11 cellular contexts compared by ENCODE assay signal in genomic region chr3:82329300-82329699, GRCh38.
DNase-seq lines count a peak whose midpoint lies in the region; ATAC-seq and TF ChIP-seq lines count a peak whose summit lies in the region.
"Had no signal": no experiment of that assay in that cellular context is flagged by ENCODE, and none has a peak within 500 bp of the region (broad histone marks: within the 10 kb centered on the region; RNA-seq: fewer than 3 reads in every experiment).

No MANE protein-coding gene starts in this region.

- TF ChIP-seq EP300 in neural cell (conservative IDR thresholded peaks at IDR 0.05; ENCODE audit: poor library complexity, severe bottlenecking): no peak

- no peaks in the 10 kb centered on the region for H3K36me3 ChIP-seq in DOHH2 (ENCODE audit: control insufficient read depth, low read length)
- no peaks in the 10 kb centered on the region for H3K36me3 ChIP-seq in body of pancreas (replicated peaks in 1 of 2; ENCODE audit: insufficient read depth in 1 of 2, low read depth in 2 of 2)
- H3K36me3 ChIP-seq in neural cell (ENCODE audit: insufficient read depth, low read length): no peaks in the 10 kb centered on the region
- H3K36me3 ChIP-seq: transverse colon had no signal

- no peaks in the 10 kb centered on the region for H3K9me3 Mint-ChIP-seq in activated CD4-positive, alpha-beta T cell treated with anti-CD3 and anti-CD28 coated beads, Interleukin-2, amount 10 ng/mL, durations not matched to agents 7 days and 5 days

- no peak overlapping the region for H3K9ac ChIP-seq in neural cell (ENCODE audit: low read length)

- no peaks in the 10 kb centered on the region for H3K36me3 Mint-ChIP-seq in activated CD4-positive, alpha-beta T cell treated with anti-CD3 and anti-CD28 coated beads, Interleukin-2, amount 10 ng/mL, durations not matched to agents 7 days and 5 days (ENCODE audit: low read depth)

- H3K27ac Mint-ChIP-seq in activated CD4-positive, alpha-beta T cell treated with anti-CD3 and anti-CD28 coated beads, Interleukin-2, amount 10 ng/mL, durations not matched to agents 7 days and 5 days: no peak overlapping the region

- H4K20me1 ChIP-seq in DOHH2 (ENCODE audit: control insufficient read depth, insufficient read depth, low read depth, low read length) (no peaks in the 10 kb centered on the region), neural cell (ENCODE audit: insufficient read depth) (no peaks in the 10 kb centered on the region)

- H3K4me3 ChIP-seq in DOHH2 (ENCODE audit: low read length) (no peak overlapping the region), HL-60 (replicated peaks; ENCODE audit: insufficient read depth, low read length) (no peak overlapping the region), body of pancreas (no peak overlapping the region), neural cell (ENCODE audit: low read length) (no peak overlapping the region), coronary artery (no peak overlapping the region)
- H3K4me3 ChIP-seq: transverse colon had no signal

- no peaks in the 10 kb centered on the region for H3K4me1 ChIP-seq in DOHH2 (ENCODE audit: control insufficient read depth, low read length)
- no peaks in the 10 kb centered on the region for H3K4me1 ChIP-seq in body of pancreas
- H3K4me1 ChIP-seq: transverse colon had no signal

- H3F3A ChIP-seq in DOHH2 (ENCODE audit: control insufficient read depth, insufficient read depth) (no peaks in the 10 kb centered on the region), neural cell (ENCODE audit: insufficient read depth, low read length, poor library complexity, severe bottlenecking) (no peaks in the 10 kb centered on the region)

- H3K4me2 ChIP-seq in DOHH2 (ENCODE audit: low read length): no peak overlapping the region
- no peak overlapping the region for H3K4me2 ChIP-seq in neural cell (ENCODE audit: low read length)

- 59 to 70% methylated on average over 2 of the region's 2 CpGs for WGBS in body of pancreas, 2 donors

- TF ChIP-seq CTCF in DOHH2 (IDR thresholded peaks at IDR 0.05; ENCODE audit: low read depth, low read length, poor library complexity, severe bottlenecking) (peak; percentile 26), HL-60 (IDR thresholded peaks at IDR 0.05; ENCODE audit: insufficient read depth, low read length) (peak; percentile 3), body of pancreas (IDR thresholded peaks at IDR 0.05) (peak in 5 of 7 experiments; percentile 12 to 56 (median 22)), neural cell (IDR thresholded peaks at IDR 0.05; ENCODE audit: poor library complexity, severe bottlenecking) (peak; percentile 29), coronary artery (IDR thresholded peaks at IDR 0.05) (no peak)

- TF ChIP-seq RAD21 in neural cell (conservative IDR thresholded peaks at IDR 0.05): no peak

- no peaks in the 10 kb centered on the region for H3K9me2 ChIP-seq in DOHH2 (replicated peaks; ENCODE audit: control insufficient read depth, low read length)
- no peaks in the 10 kb centered on the region for H3K9me2 ChIP-seq in neural cell (ENCODE audit: insufficient read depth, low read length)

- H2AFZ ChIP-seq in neural cell (ENCODE audit: low read depth, low read length): no peak overlapping the region

- no peak for ATAC-seq in body of pancreas
- ATAC-seq: sciatic nerve had no signal

- intact Hi-C loops in body of pancreas (cut with DNase I): no loop called here

- TF ChIP-seq POLR2A in body of pancreas (IDR thresholded peaks at IDR 0.05): no peak

- POLR2A ChIA-PET in activated CD4-positive, alpha-beta T cell treated with anti-CD3 and anti-CD28 coated beads, Interleukin-2, amount 10 ng/mL, durations not matched to agents 7 days and 5 days (lab: Charles Lee): no interaction called here

- H3K4me1 Mint-ChIP-seq in activated CD4-positive, alpha-beta T cell treated with anti-CD3 and anti-CD28 coated beads, Interleukin-2, amount 10 ng/mL, durations not matched to agents 7 days and 5 days: no peaks in the 10 kb centered on the region

- no peaks in the 10 kb centered on the region for H3K27me3 Mint-ChIP-seq in activated CD4-positive, alpha-beta T cell treated with anti-CD3 and anti-CD28 coated beads, Interleukin-2, amount 10 ng/mL, durations not matched to agents 7 days and 5 days

- no peak overlapping the region for H3K27ac ChIP-seq in DOHH2 (ENCODE audit: low read depth, low read length)
- no peak overlapping the region for H3K27ac ChIP-seq in HL-60 (replicated peaks)
- no peak overlapping the region for H3K27ac ChIP-seq in body of pancreas
- no peak overlapping the region for H3K27ac ChIP-seq in neural cell (ENCODE audit: low read length)
- no peak overlapping the region for H3K27ac ChIP-seq in coronary artery
- H3K27ac ChIP-seq: transverse colon had no signal

- H3K27me3 ChIP-seq in DOHH2 (ENCODE audit: control insufficient read depth, low read length): no peaks in the 10 kb centered on the region
- no peaks in the 10 kb centered on the region for H3K27me3 ChIP-seq in HL-60 (ENCODE audit: insufficient read depth, poor library complexity, severe bottlenecking)
- no peaks in the 10 kb centered on the region for H3K27me3 ChIP-seq in body of pancreas
- H3K27me3 ChIP-seq in neural cell (ENCODE audit: insufficient read depth, low read depth, low read length): no peaks in the 10 kb centered on the region
- H3K27me3 ChIP-seq: transverse colon had no signal

- CTCF ChIA-PET in activated CD4-positive, alpha-beta T cell treated with anti-CD3 and anti-CD28 coated beads, Interleukin-2, amount 10 ng/mL, durations not matched to agents 7 days and 5 days (lab: Charles Lee): no interaction called here

- no peaks in the 10 kb centered on the region for H3K9me3 ChIP-seq in DOHH2 (ENCODE audit: control insufficient read depth, insufficient read depth, low read length)
- H3K9me3 ChIP-seq in body of pancreas: no peaks in the 10 kb centered on the region
- H3K9me3 ChIP-seq in neural cell (ENCODE audit: low read length): no peaks in the 10 kb centered on the region

- no peak overlapping the region for H3K4me3 Mint-ChIP-seq in activated CD4-positive, alpha-beta T cell treated with anti-CD3 and anti-CD28 coated beads, Interleukin-2, amount 10 ng/mL, durations not matched to agents 7 days and 5 days

- no peaks in the 10 kb centered on the region for H3K79me2 ChIP-seq in DOHH2 (ENCODE audit: control insufficient read depth, low read length)
- H3K79me2 ChIP-seq in neural cell (replicated peaks; ENCODE audit: insufficient read depth, low read length): no peaks in the 10 kb centered on the region

- DNase-seq in HL-60 (ENCODE audit: low read depth in 1 of 2, low spot score in 1 of 2) (no peak), body of pancreas (no peak), coronary artery (ENCODE audit: low spot score) (no peak), HuH-7.5 (ENCODE audit: low spot score) (no peak)
- DNase-seq in activated CD4-positive, alpha-beta T cell treated with anti-CD3 and anti-CD28 coated beads, Interleukin-2, amount 10 ng/mL, durations not matched to agents 7 days and 5 days: no peak
- DNase-seq: activated T-cell treated with anti-CD3 and anti-CD28 coated beads, Interleukin-2, amount 50 U/mL, for 48 hours; NCI-H1694; transverse colon had no signal

TF ChIP-seq in neural cell, 6 proteins besides CTCF, POLR2A, EP300 and RAD21:
- TF ChIP-seq SMC3 (conservative IDR thresholded peaks at IDR 0.05; ENCODE audit: poor library complexity) (no peak), MXI1 (conservative IDR thresholded peaks at IDR 0.05; ENCODE audit: poor library complexity, severe bottlenecking) (no peak), TAF1 (IDR thresholded peaks at IDR 0.05; ENCODE audit: low read depth) (no peak), REST (IDR thresholded peaks at IDR 0.05; ENCODE audit: borderline replicate concordance) (no peak), POLR2AphosphoS5 (IDR thresholded peaks at IDR 0.05) (no peak), EZH2 (IDR thresholded peaks at IDR 0.05; ENCODE audit: borderline replicate concordance, insufficient read depth, low read length, poor library complexity, severe bottlenecking) (no peak)
TF ChIP-seq in neural cell: peak in this region for 0.
